ENCODE assay signal across 21 cellular contexts in genomic region chr10:8297951-8298350, GRCh38.
"Had no signal": no experiment of that assay in that cellular context is flagged by ENCODE, and none has a peak within 500 bp of the region (broad histone marks: within the 10 kb centered on the region; RNA-seq: fewer than 3 reads in every experiment).

No MANE protein-coding gene starts in this region.

- H3K4me2 ChIP-seq: smooth muscle cell had no signal

- H3K4me3 Mint-ChIP-seq: memory B cell; naive B cell; natural killer cell treated with Interleukin-12 subunit alpha and Interleukin-12 subunit beta and Interleukin-15 and Interleukin-18, amount 100 ng/mL, for 72 hours; stimulated activated naive B cell treated with anti-CD40 and anti-IgM and Interleukin-4, amounts not matched to agents 10 μg/mL and 1 μg/mL and 100 μg/mL, for 72 hours had no signal

- H3K4me1 Mint-ChIP-seq: memory B cell; naive B cell; stimulated activated naive B cell treated with anti-CD40 and anti-IgM and Interleukin-4, amounts not matched to agents 10 μg/mL and 1 μg/mL and 100 μg/mL, for 72 hours had no signal

- H3K9me3 Mint-ChIP-seq: natural killer cell treated with Interleukin-12 subunit alpha and Interleukin-12 subunit beta and Interleukin-15 and Interleukin-18, amount 100 ng/mL, for 72 hours had no signal

- H3K27me3 ChIP-seq: ovary, right atrium auricular region, testis, thyroid gland had no signal

- H3K4me1 ChIP-seq: heart left ventricle, left ventricle myocardium inferior, right atrium auricular region, right lobe of liver, stomach, testis, thyroid gland, transverse colon, upper lobe of right lung had no signal

- DNase-seq: heart left ventricle; islet precursor cell; left ventricle myocardium inferior; naive B cell; ovary; right lobe of liver; stimulated activated CD4-positive, alpha-beta T cell treated with anti-CD3 and anti-CD28 coated beads, Interleukin-1b, Interleukin-23, amount 100 ng/mL, for 48 hours; stimulated activated CD4-positive, alpha-beta T cell treated with anti-CD3 and anti-CD28 coated beads, Interleukin-4, amount 100 ng/mL, for 1 hour; stimulated activated naive B cell treated with anti-CD40 and anti-IgM and Interleukin-4, amounts not matched to agents 10 μg/mL and 1 μg/mL and 100 μg/mL, for 72 hours; stimulated activated naive CD8-positive, alpha-beta T cell treated with anti-CD3 and anti-CD28 coated beads, Interleukin-15, Interleukin-2, amounts not matched to agents 100 U/mL and 50 U/mL, for 24 hours; stomach; testis; thyroid gland; transverse colon; upper lobe of right lung had no signal

- H3K36me3 Mint-ChIP-seq: naive B cell; natural killer cell treated with Interleukin-12 subunit alpha and Interleukin-12 subunit beta and Interleukin-15 and Interleukin-18, amount 100 ng/mL, for 72 hours; stimulated activated naive B cell treated with anti-CD40 and anti-IgM and Interleukin-4, amounts not matched to agents 10 μg/mL and 1 μg/mL and 100 μg/mL, for 72 hours had no signal

- H3K36me3 ChIP-seq: heart left ventricle, left ventricle myocardium inferior, ovary, right atrium auricular region, right lobe of liver, stomach, thyroid gland, transverse colon, upper lobe of right lung had no signal

- H3K9me3 ChIP-seq: heart left ventricle, left ventricle myocardium inferior, ovary, right atrium auricular region, right lobe of liver, stomach, testis, thyroid gland, transverse colon, upper lobe of right lung had no signal

- H3K27ac Mint-ChIP-seq: memory B cell; natural killer cell treated with Interleukin-12 subunit alpha and Interleukin-12 subunit beta and Interleukin-15 and Interleukin-18, amount 100 ng/mL, for 72 hours; progenitor cell of endocrine pancreas; stimulated activated naive B cell treated with anti-CD40 and anti-IgM and Interleukin-4, amounts not matched to agents 10 μg/mL and 1 μg/mL and 100 μg/mL, for 72 hours had no signal

- H3K27ac ChIP-seq: heart left ventricle, left ventricle myocardium inferior, ovary, right atrium auricular region, right lobe of liver, stomach, testis, thyroid gland, transverse colon, upper lobe of right lung had no signal

- ATAC-seq: heart left ventricle; natural killer cell treated with Interleukin-12 subunit alpha and Interleukin-12 subunit beta and Interleukin-15 and Interleukin-18, amount 100 ng/mL, for 72 hours; right lobe of liver; stimulated activated naive B cell treated with anti-CD40 and anti-IgM and Interleukin-4, amounts not matched to agents 10 μg/mL and 1 μg/mL and 100 μg/mL, for 72 hours; stimulated activated naive CD8-positive, alpha-beta T cell treated with anti-CD3 and anti-CD28 coated beads, Interleukin-15, Interleukin-2, amounts not matched to agents 100 U/mL and 50 U/mL, for 24 hours; upper lobe of right lung had no signal

- H3K4me3 ChIP-seq: heart left ventricle, left ventricle myocardium inferior, lung, ovary, right atrium auricular region, right lobe of liver, smooth muscle cell, stomach, testis, thyroid gland, transverse colon, upper lobe of right lung had no signal
